In genomic region chr1:44605904-44606615, GRCh38 we compare ENCODE assay signal across 20 cellular contexts.
A peak's percentile ranks its signal among the peaks of the same experiment; 100 is the strongest.
DNase-seq lines count a peak whose midpoint lies in the region; ATAC-seq, FAIRE-seq and TF ChIP-seq lines count a peak whose summit lies in the region.
"Had no signal": no experiment of that assay in that cellular context is flagged by ENCODE, and none has a peak within 500 bp of the region (broad histone marks: within the 10 kb centered on the region; RNA-seq: fewer than 3 reads in every experiment).

No MANE protein-coding gene starts in this region.

- H3K4me1 Mint-ChIP-seq in astrocyte (ENCODE audit: low read depth, unreplicated experiment) = no peaks in the 10 kb centered on the region
- H3K4me1 Mint-ChIP-seq: B cell; CD4-positive, alpha-beta memory T cell had no signal

- ATAC-seq in HepG2 (no peak), GM18519 (IDR thresholded peaks at IDR 0.05; ENCODE audit: low FRiP score, unreplicated experiment) (no peak), left lung (no peak)

- DNase-seq in GM23248 (peak; percentile 65), NCI-H526 (lab: John Stamatoyannopoulos, UW) (peak; percentile 64 to 83), astrocyte (ENCODE audit: low read depth) (peak; percentile 37), HepG2 (ENCODE audit: low spot score) (no peak), D721Med (ENCODE audit: insufficient read length, low spot score) (no peak), GM03348 (ENCODE audit: low spot score) (no peak), left lung (no peak)
- DNase-seq: ACHN; CD4-positive, alpha-beta memory T cell; DMS79 treated with DMSO at 0.1 percent for 48 hours; GF-D8; GOT3; HFFc6; Karpas-422; MV-4-11; NCI-H1417 treated with DMSO at 0.1 percent for 48 hours; NCI-H2029; SHP77 had no signal

- H3K9me3 Mint-ChIP-seq in astrocyte (ENCODE audit: unreplicated experiment) = peaks cover 1% of the 10 kb centered on the region
- H3K9me3 Mint-ChIP-seq: HFFc6 had no signal

- no peak for TF ChIP-seq EP300 in HepG2 (IDR thresholded peaks at IDR 0.05; ENCODE audit: low read depth in 2 of 2, low read length in 2 of 2)
- TF ChIP-seq EP300 in HepG2 (CRISPR knock-in tag; IDR thresholded peaks at IDR 0.05; ENCODE audit: borderline replicate concordance) = no peak

- no peaks in the 10 kb centered on the region for H3K36me3 ChIP-seq in GM23248 (ENCODE audit: low read depth)
- H3K36me3 ChIP-seq in astrocyte (ENCODE audit: insufficient read depth, low read length) = no peaks in the 10 kb centered on the region
- H3K36me3 ChIP-seq in HepG2 (replicated peaks in 1 of 2; ENCODE audit: control insufficient read depth in 1 of 2, insufficient read depth in 2 of 2, low read length in 2 of 2) = peaks cover 0 to 4% of the 10 kb centered on the region in 2 experiments; a peak in 1 of 5 replicates
- no peaks in the 10 kb centered on the region for H3K36me3 ChIP-seq in left lung

- H3F3A ChIP-seq in GM23248 (ENCODE audit: insufficient read depth) = no peaks in the 10 kb centered on the region; the same call in 1 of the 2 replicates

- WGBS in GM23248 (ENCODE audit: low coverage in 1 of 2, low lambda C conversion rate in 2 of 2, missing lambda C conversion rate in 2 of 2), 2 experiments = 22 to 27% methylated on average over 12 of the region's 12 CpGs
- 72% methylated on average over 12 of the region's 12 CpGs for WGBS in HepG2 (ENCODE audit: low lambda C conversion rate)

- H3K36me3 Mint-ChIP-seq in astrocyte (ENCODE audit: low read depth, unreplicated experiment) = no peaks in the 10 kb centered on the region
- H3K36me3 Mint-ChIP-seq: CD4-positive, alpha-beta memory T cell had no signal

- in situ Hi-C loops in GM23248 (cut with MboI) (loop anchor here (5.0 kb wide), 1 partner anchor 46 kb away; no protein-coding TSS in a partner anchor), HepG2 (cut with HindIII; ENCODE audit: extremely low pct_ligation_motif_present, low pct_unique_long_range_greater_than_20kb) (loop anchor here (5.0 kb wide), 1 partner anchor 46 kb away; no protein-coding TSS in a partner anchor)

- peaks cover 9% of the 10 kb centered on the region for H3K4me1 ChIP-seq in GM23248 (ENCODE audit: insufficient read depth)
- H3K4me1 ChIP-seq in astrocyte (ENCODE audit: insufficient read depth, low read length) = no peaks in the 10 kb centered on the region
- no peaks in the 10 kb centered on the region for H3K4me1 ChIP-seq in HepG2 (ENCODE audit: insufficient read depth, low read length)
- H3K4me1 ChIP-seq in left lung = no peaks in the 10 kb centered on the region

- no TSS peak for BruUV-seq in HepG2 (replicated peaks; lab: Mats Ljungman, UMichigan)

- intact Hi-C loops in HepG2 (cut with micrococcal nuclease; ENCODE audit: unreplicated experiment) (no loop called here), left lung (cut with DNase I) (no loop called here)

- no peaks in the 10 kb centered on the region for H3K79me2 ChIP-seq in GM23248 (ENCODE audit: insufficient read depth)
- H3K79me2 ChIP-seq in astrocyte (ENCODE audit: insufficient read depth, low read length) = no peaks in the 10 kb centered on the region
- no peaks in the 10 kb centered on the region for H3K79me2 ChIP-seq in HepG2 (ENCODE audit: insufficient read depth, low read length)

- no peak for TF ChIP-seq RAD21 in HepG2 (CRISPR knock-in tag; IDR thresholded peaks at IDR 0.05)

- no peak for TF ChIP-seq POLR2A in HepG2 (IDR thresholded peaks at IDR 0.05; ENCODE audit: insufficient read depth in 1 of 2, low read depth in 2 of 2, low read length in 2 of 2)

- no peak overlapping the region for H3K27ac Mint-ChIP-seq in astrocyte (ENCODE audit: unreplicated experiment)
- H3K27ac Mint-ChIP-seq: B cell; CD4-positive, alpha-beta memory T cell; HFFc6 had no signal

- H3K9me3 ChIP-seq in GM23248 (ENCODE audit: low read depth) = no peaks in the 10 kb centered on the region
- no peaks in the 10 kb centered on the region for H3K9me3 ChIP-seq in astrocyte (ENCODE audit: insufficient read depth, low read depth, low read length)
- no peaks in the 10 kb centered on the region for H3K9me3 ChIP-seq in HepG2 (ENCODE audit: low read length)
- H3K9me3 ChIP-seq in left lung = no peaks in the 10 kb centered on the region

- H3K9ac ChIP-seq in GM23248 = no peak overlapping the region
- H3K9ac ChIP-seq in astrocyte (ENCODE audit: low read length) = no peak overlapping the region
- H3K9ac ChIP-seq in HepG2 (ENCODE audit: insufficient read depth, low read depth, low read length) = no peak overlapping the region

- H4K20me1 ChIP-seq in GM23248 (ENCODE audit: insufficient read depth) (no peaks in the 10 kb centered on the region), astrocyte (ENCODE audit: insufficient read depth, low read length) (no peaks in the 10 kb centered on the region), HepG2 (ENCODE audit: insufficient read depth, low read length) (peaks cover 11% of the 10 kb centered on the region; the same call in 1 of the 2 replicates)

- H3K9me2 ChIP-seq in GM23248 (ENCODE audit: insufficient read depth) = no peaks in the 10 kb centered on the region

- TF ChIP-seq CTCF in astrocyte (IDR thresholded peaks at IDR 0.05; ENCODE audit: insufficient read depth, low read depth, low read length) = no peak
- TF ChIP-seq CTCF in HepG2 (CRISPR knock-in tag; IDR thresholded peaks at IDR 0.05) = no peak
- TF ChIP-seq CTCF in D721Med (IDR thresholded peaks at IDR 0.05; ENCODE audit: insufficient read depth, missing control alignments) = no peak
- TF ChIP-seq CTCF in left lung (IDR thresholded peaks at IDR 0.05) = no peak

- CTCF ChIA-PET in HepG2 (lab: Yijun Ruan, JAX; ENCODE audit: low intra/inter-chr PET ratio, low total read pairs) = no interaction called here

- H2AFZ ChIP-seq in GM23248 (no peak overlapping the region), astrocyte (ENCODE audit: low read depth, low read length) (no peak overlapping the region), HepG2 (ENCODE audit: low read length) (no peak overlapping the region)

- H3K27me3 Mint-ChIP-seq in astrocyte (ENCODE audit: low read depth, unreplicated experiment) = peaks cover 17% of the 10 kb centered on the region

- H3K4me3 ChIP-seq in GM23248 = no peak overlapping the region
- H3K4me3 ChIP-seq in astrocyte (ENCODE audit: insufficient read depth, low read depth, low read length) = no peak overlapping the region
- H3K4me3 ChIP-seq in HepG2 (replicated peaks in 1 of 3; ENCODE audit: insufficient read depth in 1 of 3, low read depth in 2 of 3, low read length in 3 of 3) = no peak overlapping the region
- no peak overlapping the region for H3K4me3 ChIP-seq in left lung

- no peak overlapping the region for H3K4me3 Mint-ChIP-seq in astrocyte (ENCODE audit: unreplicated experiment)
- H3K4me3 Mint-ChIP-seq: B cell; CD4-positive, alpha-beta memory T cell; HFFc6 had no signal

- H3K27me3 ChIP-seq in GM23248 (replicated peaks; ENCODE audit: insufficient read depth) (peaks cover 20% of the 10 kb centered on the region; the same call in 1 of the 2 replicates), astrocyte (ENCODE audit: insufficient read depth, low read length) (peaks cover 23% of the 10 kb centered on the region), HepG2 (ENCODE audit: control insufficient read depth in 1 of 2, insufficient read depth in 2 of 2, low read length in 2 of 2) (peaks cover 0 to 19% of the 10 kb centered on the region in 2 experiments; a peak in 1 of 5 replicates), left lung (peaks cover 0 to 9% of the 10 kb centered on the region in 2 donors)

- POLR2A ChIA-PET in HepG2 (lab: Yijun Ruan, JAX) = no interaction called here

- H3K4me2 ChIP-seq in GM23248 (ENCODE audit: unreplicated experiment) (no peak overlapping the region), astrocyte (ENCODE audit: low read length) (no peak overlapping the region), HepG2 (ENCODE audit: low read depth, low read length) (no peak overlapping the region)

- FAIRE-seq in astrocyte (lab: Jason Lieb, UNC) (peak; percentile 39), HepG2 (lab: Jason Lieb, UNC) (no peak), D721Med (lab: Jason Lieb, UNC) (no peak)

- H3K27ac ChIP-seq in GM23248 (no peak overlapping the region), astrocyte (ENCODE audit: low read depth, low read length) (no peak overlapping the region), HepG2 (ENCODE audit: extremely low read length, insufficient read depth, low read length) (no peak overlapping the region), left lung (no peak overlapping the region)

TF ChIP-seq in HepG2, 621 proteins besides CTCF, POLR2A, EP300 and RAD21:
- TF ChIP-seq, protein P1, sequence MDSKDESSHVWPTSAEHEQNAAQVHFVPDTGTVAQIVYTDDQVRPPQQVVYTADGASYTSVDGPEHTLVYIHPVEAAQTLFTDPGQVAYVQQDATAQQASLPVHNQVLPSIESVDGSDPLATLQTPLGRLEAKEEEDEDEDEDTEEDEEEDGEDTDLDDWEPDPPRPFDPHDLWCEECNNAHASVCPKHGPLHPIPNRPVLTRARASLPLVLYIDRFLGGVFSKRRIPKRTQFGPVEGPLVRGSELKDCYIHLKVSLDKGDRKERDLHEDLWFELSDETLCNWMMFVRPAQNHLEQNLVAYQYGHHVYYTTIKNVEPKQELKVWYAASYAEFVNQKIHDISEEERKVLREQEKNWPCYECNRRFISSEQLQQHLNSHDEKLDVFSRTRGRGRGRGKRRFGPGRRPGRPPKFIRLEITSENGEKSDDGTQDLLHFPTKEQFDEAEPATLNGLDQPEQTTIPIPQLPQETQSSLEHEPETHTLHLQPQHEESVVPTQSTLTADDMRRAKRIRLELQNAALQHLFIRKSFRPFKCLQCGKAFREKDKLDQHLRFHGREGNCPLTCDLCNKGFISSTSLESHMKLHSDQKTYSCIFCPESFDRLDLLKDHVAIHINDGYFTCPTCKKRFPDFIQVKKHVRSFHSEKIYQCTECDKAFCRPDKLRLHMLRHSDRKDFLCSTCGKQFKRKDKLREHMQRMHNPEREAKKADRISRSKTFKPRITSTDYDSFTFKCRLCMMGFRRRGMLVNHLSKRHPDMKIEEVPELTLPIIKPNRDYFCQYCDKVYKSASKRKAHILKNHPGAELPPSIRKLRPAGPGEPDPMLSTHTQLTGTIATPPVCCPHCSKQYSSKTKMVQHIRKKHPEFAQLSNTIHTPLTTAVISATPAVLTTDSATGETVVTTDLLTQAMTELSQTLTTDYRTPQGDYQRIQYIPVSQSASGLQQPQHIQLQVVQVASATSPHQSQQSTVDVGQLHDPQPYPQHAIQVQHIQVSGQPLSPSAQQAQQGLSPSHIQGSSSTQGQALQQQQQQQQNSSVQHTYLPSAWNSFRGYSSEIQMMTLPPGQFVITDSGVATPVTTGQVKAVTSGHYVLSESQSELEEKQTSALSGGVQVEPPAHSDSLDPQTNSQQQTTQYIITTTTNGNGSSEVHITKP (CRISPR knock-in tag; IDR thresholded peaks at IDR 0.05; ENCODE audit: low read depth) = no peak
- 0 out of 2 replicates have a peak, but pooled peaks have one; percentile 9 for TF ChIP-seq ATF7 (IDR thresholded peaks at IDR 0.05)
- no peak for TF ChIP-seq ATF7 (CRISPR knock-in tag; IDR thresholded peaks at IDR 0.05)
- TF ChIP-seq ZNF652 (CRISPR knock-in tag; IDR thresholded peaks at IDR 0.05; ENCODE audit: borderline replicate concordance, low read depth) = peak; percentile 23; the same call in 1 of the 2 replicates

Comparison
In these comparisons a context has a peak if more than half of its experiments do, and no peak if none do; other contexts are left out.
1. DNase-seq: peak in GM23248 (single experiment), NCI-H526 (2 of 2) and astrocyte (single experiment); none in HepG2 (single experiment), D721Med (single experiment), GM03348 (single experiment) and left lung (0 of 2).